In the genomic region with DNA sequence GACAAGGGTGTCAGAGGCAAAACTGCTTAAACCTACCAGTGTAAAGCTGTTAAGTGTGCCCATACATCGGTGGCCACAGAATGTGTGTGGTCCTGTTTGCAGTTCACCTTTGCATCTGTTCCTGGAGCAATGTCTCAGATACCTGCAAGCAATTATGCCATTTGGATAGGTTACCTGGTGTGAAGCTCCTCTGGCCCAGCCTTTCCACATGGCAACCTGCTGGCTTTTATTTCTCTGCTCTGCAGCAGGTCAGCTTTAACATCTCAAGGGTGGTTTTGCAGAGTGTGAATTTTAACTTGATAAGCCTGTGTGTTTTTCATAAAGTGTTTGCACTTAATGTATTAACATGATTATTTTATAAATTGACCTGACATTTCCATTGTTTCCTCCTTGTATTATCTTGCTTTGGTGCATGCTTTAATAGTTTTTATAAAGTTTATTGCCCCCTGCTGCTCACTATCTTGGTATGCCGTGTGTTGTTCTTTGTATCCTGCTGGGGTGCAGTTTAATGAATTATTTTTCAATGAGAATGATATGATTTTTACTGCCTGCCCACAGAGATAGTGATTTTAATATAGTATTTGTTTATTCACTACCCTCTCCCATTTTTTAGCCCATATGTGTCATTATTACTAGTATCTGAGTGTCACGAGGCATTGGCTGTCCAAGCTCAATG, we compare ENCODE assay signal across 1 cellular context.
A peak's percentile ranks its signal among the peaks of the same experiment; 100 is the strongest.
TF ChIP-seq lines count a peak whose summit lies in the region.

No MANE protein-coding gene starts in this region.

TF ChIP-seq in HepG2, 621 proteins besides CTCF, POLR2A, EP300 and RAD21 (continued from another document):
- TF ChIP-seq, protein P1, sequence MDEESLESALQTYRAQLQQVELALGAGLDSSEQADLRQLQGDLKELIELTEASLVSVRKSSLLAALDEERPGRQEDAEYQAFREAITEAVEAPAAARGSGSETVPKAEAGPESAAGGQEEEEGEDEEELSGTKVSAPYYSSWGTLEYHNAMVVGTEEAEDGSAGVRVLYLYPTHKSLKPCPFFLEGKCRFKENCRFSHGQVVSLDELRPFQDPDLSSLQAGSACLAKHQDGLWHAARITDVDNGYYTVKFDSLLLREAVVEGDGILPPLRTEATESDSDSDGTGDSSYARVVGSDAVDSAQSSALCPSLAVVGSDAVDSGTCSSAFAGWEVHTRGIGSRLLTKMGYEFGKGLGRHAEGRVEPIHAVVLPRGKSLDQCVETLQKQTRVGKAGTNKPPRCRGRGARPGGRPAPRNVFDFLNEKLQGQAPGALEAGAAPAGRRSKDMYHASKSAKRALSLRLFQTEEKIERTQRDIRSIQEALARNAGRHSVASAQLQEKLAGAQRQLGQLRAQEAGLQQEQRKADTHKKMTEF (CRISPR knock-in tag; IDR thresholded peaks at IDR 0.05): no peak
- TF ChIP-seq ZNF337 (CRISPR knock-in tag; IDR thresholded peaks at IDR 0.05; ENCODE audit: borderline replicate concordance, low read depth): no peak
- 0 out of 2 replicates have a peak, but pooled peaks have one; percentile 13 for TF ChIP-seq HNF4G (IDR thresholded peaks at IDR 0.05; ENCODE audit: borderline replicate concordance, low read depth, low read length)
- TF ChIP-seq HNF4G (CRISPR knock-in tag; IDR thresholded peaks at IDR 0.05; ENCODE audit: borderline replicate concordance, low read depth): no peak
